Comparison of ENCODE assay signal across 10 cellular contexts in the genomic region with DNA sequence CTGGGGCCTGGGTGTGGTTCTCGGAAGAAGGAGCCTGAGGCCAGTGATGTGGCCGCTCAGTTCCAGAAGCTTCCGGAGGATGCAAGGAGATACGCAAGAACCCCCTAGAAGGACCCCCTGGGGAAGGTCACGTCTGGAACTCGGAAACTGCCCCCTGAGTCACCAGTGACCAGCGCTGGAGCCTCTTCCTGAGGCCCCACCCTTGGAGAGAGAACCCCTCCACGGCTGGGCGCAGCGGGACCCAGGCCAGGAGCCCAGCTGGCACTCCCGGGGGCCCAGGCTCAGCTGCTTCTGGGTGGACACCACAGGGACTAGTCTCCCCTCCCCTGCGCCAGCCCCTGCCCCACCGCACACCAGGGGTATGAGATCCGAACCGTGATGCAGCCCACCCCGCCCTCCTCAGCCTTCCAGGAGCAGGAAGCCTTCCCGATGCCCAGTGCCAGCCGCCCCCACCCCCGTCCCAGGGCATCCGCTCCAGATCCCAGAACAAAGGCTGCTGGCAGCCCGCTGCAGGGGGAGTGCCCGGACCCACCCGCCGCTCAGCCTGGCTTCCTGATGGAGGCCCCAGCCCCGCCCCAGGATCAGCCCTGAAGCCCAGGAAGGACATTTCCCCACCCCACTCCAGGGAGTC. TPM values are rescaled to one million over a fixed set of nuclear protein-coding genes. Genes with fewer than 3 reads are reported as not detected.
DNase-seq lines count a peak whose midpoint lies in the region; ATAC-seq, FAIRE-seq and TF ChIP-seq lines count a peak whose summit lies in the region.
"Had no signal": no experiment of that assay in that cellular context is flagged by ENCODE, and none has a peak within 500 bp of the region (broad histone marks: within the 10 kb centered on the region; RNA-seq: fewer than 3 reads in every experiment).

No MANE protein-coding gene starts in this region.

- TF ChIP-seq POLR2A in GM12892 (IDR thresholded peaks at IDR 0.05; ENCODE audit: low read depth, low read length), result no peak

- POLR2A ChIA-PET in CD4-positive, alpha-beta T cell (lab: Charles Lee), result no interaction called here

- no peak for TF ChIP-seq CTCF in WERI-Rb-1 (IDR thresholded peaks at IDR 0.05; ENCODE audit: low read depth, low read length)
- TF ChIP-seq CTCF in CD4-positive, alpha-beta T cell (IDR thresholded peaks at IDR 0.05), result no peak

- ATAC-seq in Right ventricle myocardium superior (ENCODE audit: poor library complexity) (no peak), GM18511 (IDR thresholded peaks at IDR 0.05; ENCODE audit: unreplicated experiment) (no peak)
- no peak for ATAC-seq in CD4-positive, alpha-beta T cell (ENCODE audit: poor library complexity)

- no peaks in the 10 kb centered on the region for H3K27me3 ChIP-seq in WERI-Rb-1 (ENCODE audit: insufficient read depth, low read depth, severe bottlenecking)
- H3K27me3 ChIP-seq in CD4-positive, alpha-beta T cell (ENCODE audit: control insufficient read depth, insufficient read depth, low read length), result peaks cover 5% of the 10 kb centered on the region

- peaks cover 46% of the 10 kb centered on the region for H3K36me3 ChIP-seq in WERI-Rb-1

- peaks cover 12% of the 10 kb centered on the region for H3K27me3 Mint-ChIP-seq in CD4-positive, alpha-beta T cell

- no peak overlapping the region for H3K4me3 ChIP-seq in WERI-Rb-1 (ENCODE audit: low read depth, low read length)

- intact Hi-C loops in Right ventricle myocardium superior (cut with DNase I), result no loop called here
- intact Hi-C loops in CD4-positive, alpha-beta T cell (cut with DNase I, micrococcal nuclease), result no loop called here

- no peak for FAIRE-seq in GM12892 (lab: Jason Lieb, UNC)

- H3K36me3 Mint-ChIP-seq in CD4-positive, alpha-beta T cell (ENCODE audit: low read depth), result no peaks in the 10 kb centered on the region

- no peaks in the 10 kb centered on the region for H3K9me3 Mint-ChIP-seq in CD4-positive, alpha-beta T cell
- H3K9me3 Mint-ChIP-seq: central memory CD8-positive, alpha-beta T cell had no signal

- H3K4me3 Mint-ChIP-seq in CD4-positive, alpha-beta T cell, result no peak overlapping the region
- H3K4me3 Mint-ChIP-seq: central memory CD8-positive, alpha-beta T cell had no signal

- H3K9me3 ChIP-seq in WERI-Rb-1 (ENCODE audit: severe bottlenecking), result no peaks in the 10 kb centered on the region
- no peaks in the 10 kb centered on the region for H3K9me3 ChIP-seq in CD4-positive, alpha-beta T cell (ENCODE audit: control insufficient read depth, low read length)

- no peak overlapping the region for H3K27ac Mint-ChIP-seq in CD4-positive, alpha-beta T cell

- H3K4me1 Mint-ChIP-seq in CD4-positive, alpha-beta T cell (ENCODE audit: low read depth), result no peaks in the 10 kb centered on the region
- H3K4me1 Mint-ChIP-seq: central memory CD8-positive, alpha-beta T cell had no signal

- H3K27ac ChIP-seq in WERI-Rb-1, result peak overlapping the region; percentile 95
- H3K27ac ChIP-seq in CD4-positive, alpha-beta T cell (ENCODE audit: low read depth, low read length), result no peak overlapping the region

- CTCF ChIA-PET in CD4-positive, alpha-beta T cell (lab: Charles Lee), result no interaction called here

- DNase-seq in ELR (ENCODE audit: low read depth) (peak; percentile 96), WERI-Rb-1 (no peak), Right ventricle myocardium superior (peak; percentile 63), retina (peak; percentile 12), GM12892 (ENCODE audit: insufficient read length) (no peak), Kasumi-1 (lab: John Stamatoyannopoulos, UW) (no peak)
- DNase-seq in CD4-positive, alpha-beta T cell, result no peak
- DNase-seq: activated CD4-positive, alpha-beta T cell treated with anti-CD3 and anti-CD28 coated beads, Interleukin-2, amount 50 U/mL, for 1 hour had no signal

RNA-seq across cellular contexts. Expression of gene LAMA5, which starts 7.5 kb away (rescaled TPM):
- 79.6 TPM for total RNA-seq in Right ventricle myocardium superior
- polyA plus RNA-seq in GM12892 (2012; ENCODE audit: missing spikeins), result 1.6 TPM
- total RNA-seq in CD4-positive, alpha-beta T cell, result under 1 TPM; 0.16 to 0.78 TPM

RNA-seq across cellular contexts. Expression of gene RPS21, which starts 27.3 kb away (rescaled TPM):
- 732 TPM for total RNA-seq in Right ventricle myocardium superior
- polyA plus RNA-seq in GM12892 (2012; ENCODE audit: missing spikeins), result 4,195 TPM
- 1,000 to 10,000 TPM; 3,015 to 3,210 TPM for total RNA-seq in CD4-positive, alpha-beta T cell

RNA-seq across cellular contexts. Expression of gene CABLES2, which starts 47.5 kb away (rescaled TPM):
- 15.0 TPM for total RNA-seq in Right ventricle myocardium superior
- polyA plus RNA-seq in GM12892 (2012; ENCODE audit: missing spikeins), result 6.3 TPM
- total RNA-seq in CD4-positive, alpha-beta T cell, result 1 to 10 TPM; 4.4 TPM

RNA-seq across cellular contexts. Expression of gene ADRM1, which starts 56.8 kb away (rescaled TPM):
- 68.5 TPM for total RNA-seq in Right ventricle myocardium superior
- 32.6 TPM for polyA plus RNA-seq in GM12892 (2012; ENCODE audit: missing spikeins)
- 10 to 100 TPM; 40.8 to 44.3 TPM for total RNA-seq in CD4-positive, alpha-beta T cell

Comparison
In these comparisons a context has a peak if more than half of its experiments do, and no peak if none do; other contexts are left out.
1. DNase-seq: peak in ELR (single experiment), Right ventricle myocardium superior (single experiment) and retina (single experiment); none in WERI-Rb-1 (single experiment), GM12892 (single experiment), CD4-positive, alpha-beta T cell (0 of 10) and Kasumi-1 (0 of 2).
2. RNA of gene LAMA5, which starts 7.5 kb away (total RNA-seq): 79.6 TPM in Right ventricle myocardium superior (single experiment); 0.16 to 0.78 TPM in CD4-positive, alpha-beta T cell; every median in the first group is over 10 times any median in the second.